12 cellular contexts compared by ENCODE assay signal in the genomic region with DNA sequence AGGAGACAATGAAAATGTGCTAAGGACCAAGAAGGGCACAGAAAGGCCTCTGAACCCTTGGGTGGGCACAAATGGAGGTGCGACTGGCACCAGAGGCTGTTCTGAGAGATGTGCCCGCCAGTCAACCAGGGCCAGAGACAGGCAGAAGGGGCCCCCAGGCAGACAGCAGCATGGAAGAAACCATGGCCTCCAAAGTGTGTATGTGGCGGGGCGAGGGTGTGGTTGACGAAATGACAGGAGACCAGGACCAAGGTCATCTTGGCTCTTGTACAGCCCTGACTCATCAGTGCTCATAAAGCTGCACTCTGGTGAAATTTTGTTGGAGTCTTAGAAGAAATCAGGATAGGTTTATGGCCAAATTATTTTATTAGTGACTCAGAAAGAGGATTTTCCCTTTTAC. TPM values are rescaled to one million over a fixed set of nuclear protein-coding genes. Genes with fewer than 3 reads are reported as not detected.
DNase-seq lines count a peak whose midpoint lies in the region; ATAC-seq and TF ChIP-seq lines count a peak whose summit lies in the region.
"Had no signal": no experiment of that assay in that cellular context is flagged by ENCODE, and none has a peak within 500 bp of the region (broad histone marks: within the 10 kb centered on the region; RNA-seq: fewer than 3 reads in every experiment).

No MANE protein-coding gene starts in this region.

- H3K27ac ChIP-seq in angular gyrus (ENCODE audit: low read depth, low read length) (peak overlapping the region; percentile 59), upper lobe of right lung (no peak overlapping the region)

- no peaks in the 10 kb centered on the region for H3K27me3 ChIP-seq in upper lobe of right lung

- in situ Hi-C loops in GM13977 (cut with MboI; ENCODE audit: low pct_unique_long_range_greater_than_20kb, low sequenced_read_pairs, unreplicated experiment): no loop called here

- H3K9me3 ChIP-seq in upper lobe of right lung: no peaks in the 10 kb centered on the region

- H3K4me3 ChIP-seq in upper lobe of right lung: no peak overlapping the region

- peaks cover 14% of the 10 kb centered on the region for H3K4me1 ChIP-seq in upper lobe of right lung

- TF ChIP-seq CTCF in GM13977 (IDR thresholded peaks at IDR 0.05; ENCODE audit: extremely low read depth, insufficient read depth, missing control alignments) (no peak), upper lobe of right lung (IDR thresholded peaks at IDR 0.05) (no peak)

- intact Hi-C loops in left cardiac atrium (cut with DNase I): no loop called here
- intact Hi-C loops in upper lobe of right lung (cut with DNase I): no loop called here

- peaks cover 35% of the 10 kb centered on the region for H3K36me3 ChIP-seq in upper lobe of right lung

- ATAC-seq in left cardiac atrium (peak in 1 of 2 donors; percentile 56), HG02973 (IDR thresholded peaks at IDR 0.05; ENCODE audit: unreplicated experiment) (no peak), GM19324 (IDR thresholded peaks at IDR 0.05; ENCODE audit: low FRiP score, unreplicated experiment) (no peak), upper lobe of right lung (no peak)
- ATAC-seq: activated naive CD8-positive, alpha-beta T cell treated with anti-CD3 and anti-CD28 coated beads, Interleukin-2, amount 50 U/mL, for 24 hours had no signal

- DNase-seq in GM13977 (ENCODE audit: low spot score) (peak; percentile 4), left cardiac atrium (peak; percentile 74), stromal cell of bone marrow (ENCODE audit: low read depth) (peak; percentile 82), NCI-H69 (lab: John Stamatoyannopoulos, UW) (no peak), upper lobe of right lung (no peak)
- DNase-seq: activated naive CD8-positive, alpha-beta T cell treated with anti-CD3 and anti-CD28 coated beads, Interleukin-2, amount 50 U/mL, for 24 hours; GF-D8; NCI-H510A; stimulated activated CD4-positive, alpha-beta T cell treated with anti-CD3 and anti-CD28 coated beads, Interleukin-12 subunit alpha, Interleukin-12 subunit beta, amount 100 ng/mL, for 4 hours had no signal

RNA-seq across cellular contexts. Expression of a gene that starts 4.0 kb away (rescaled TPM):
- total RNA-seq in left cardiac atrium (100 to 1,000 TPM; 125 to 139 TPM), upper lobe of right lung (61.5 TPM)

RNA-seq across cellular contexts. Expression of a gene that starts 33.1 kb away (rescaled TPM):
- total RNA-seq in left cardiac atrium: 10 to 100 TPM; 27.8 to 37.4 TPM
- 29.1 TPM for total RNA-seq in upper lobe of right lung

RNA-seq across cellular contexts. Expression of a gene that starts 52.9 kb away (rescaled TPM):
- 10 to 100 TPM; 38.8 to 40.7 TPM for total RNA-seq in left cardiac atrium
- total RNA-seq in upper lobe of right lung: 27.2 TPM

Comparison
In these comparisons a context has a peak if more than half of its experiments do, and no peak if none do; other contexts are left out.
1. DNase-seq: peak in GM13977 (single experiment), left cardiac atrium (single experiment) and stromal cell of bone marrow (single experiment); none in NCI-H69 (single experiment) and upper lobe of right lung (single experiment).